Comparison of ENCODE assay signal across 4 cellular contexts in genomic region chr19:14968247-14968646, GRCh38. TPM values are rescaled to one million over a fixed set of nuclear protein-coding genes. Genes with fewer than 3 reads are reported as not detected.
"Had no signal": no experiment of that assay in that cellular context is flagged by ENCODE, and none has a peak within 500 bp of the region (broad histone marks: within the 10 kb centered on the region; RNA-seq: fewer than 3 reads in every experiment).

No MANE protein-coding gene starts in this region.

- ATAC-seq: GM12878 had no signal

- DNase-seq: GDM1, GF-D8 had no signal

- H3K4me3 ChIP-seq: GM12878 had no signal

RNA-seq across cellular contexts. Expression of gene SLC1A6, which starts 11.4 kb away (rescaled TPM):
- total RNA-seq: GM12878 had no signal

RNA-seq across cellular contexts. Expression of gene OR7C2, which starts 27.0 kb away (rescaled TPM):
- total RNA-seq: G401, GM12878 had no signal
- polyA plus RNA-seq: GM12878 had no signal
